In genomic region chr18:44859751-44860458, GRCh38 we compare ENCODE assay signal across 20 cellular contexts.
DNase-seq lines count a peak whose midpoint lies in the region; ATAC-seq and TF ChIP-seq lines count a peak whose summit lies in the region.
"Had no signal": no experiment of that assay in that cellular context is flagged by ENCODE, and none has a peak within 500 bp of the region (broad histone marks: within the 10 kb centered on the region; RNA-seq: fewer than 3 reads in every experiment).

No MANE protein-coding gene starts in this region.

- no peaks in the 10 kb centered on the region for H3K9me2 ChIP-seq in MM.1S (replicated peaks; ENCODE audit: insufficient read depth, low read length)

- H3F3A ChIP-seq in MM.1S (ENCODE audit: insufficient read depth, low read length), result no peaks in the 10 kb centered on the region

- H3K36me3 Mint-ChIP-seq in activated T-helper 2 cell treated with anti-CD3 and anti-CD28 coated beads, Interferon-gamma antibody, Interleukin-2, Interleukin-4, amounts not matched to agents 10 μg/mL and 5 μg/mL and 100 μg/mL, durations not matched to agents 14 hours and 24 hours and 36 hours (ENCODE audit: low read depth), result no peaks in the 10 kb centered on the region

- peak; percentile 61 for ATAC-seq in omental fat pad (ENCODE audit: low FRiP score)
- ATAC-seq: HepG2, PC-3 had no signal

- no peak overlapping the region for H3K4me3 Mint-ChIP-seq in activated T-helper 2 cell treated with anti-CD3 and anti-CD28 coated beads, Interferon-gamma antibody, Interleukin-2, Interleukin-4, amounts not matched to agents 10 μg/mL and 5 μg/mL and 100 μg/mL, durations not matched to agents 14 hours and 24 hours and 36 hours (ENCODE audit: low read depth)
- H3K4me3 Mint-ChIP-seq: B cell had no signal

- TF ChIP-seq CTCF in omental fat pad (IDR thresholded peaks at IDR 0.05), result no peak
- TF ChIP-seq CTCF in MM.1S (IDR thresholded peaks at IDR 0.05; ENCODE audit: low read length), result no peak

- H3K4me3 ChIP-seq in MM.1S (ENCODE audit: low read length), result no peak overlapping the region

- peaks cover 12% of the 10 kb centered on the region for H3K27me3 Mint-ChIP-seq in activated T-helper 2 cell treated with anti-CD3 and anti-CD28 coated beads, Interferon-gamma antibody, Interleukin-2, Interleukin-4, amounts not matched to agents 10 μg/mL and 5 μg/mL and 100 μg/mL, durations not matched to agents 14 hours and 24 hours and 36 hours (ENCODE audit: low read depth)
- H3K27me3 Mint-ChIP-seq: B cell had no signal

- H3K36me3 ChIP-seq in MM.1S (replicated peaks; ENCODE audit: insufficient read depth, low read length), result no peaks in the 10 kb centered on the region

- intact Hi-C loops in activated T-helper 2 cell treated with anti-CD3 and anti-CD28 coated beads, Interferon-gamma antibody, Interleukin-2, Interleukin-4, amounts not matched to agents 10 μg/mL and 5 μg/mL and 100 μg/mL, durations not matched to agents 14 hours and 24 hours and 36 hours (cut with micrococcal nuclease), result no loop called here

- H3K9me3 ChIP-seq in MM.1S (replicated peaks; ENCODE audit: insufficient read depth, low read length), result no peaks in the 10 kb centered on the region

- H3K4me1 ChIP-seq in MM.1S (ENCODE audit: low read length), result peaks cover 6% of the 10 kb centered on the region; the same call in 1 of the 2 replicates

- DNase-seq in COR-L47 (lab: John Stamatoyannopoulos, UW), result peak; percentile 7
- peak; percentile 22 to 67 for DNase-seq in NCI-H446 (lab: John Stamatoyannopoulos, UW)
- DNase-seq in cerebellar cortex (ENCODE audit: low spot score), result peak; percentile 58
- no peak for DNase-seq in omental fat pad (ENCODE audit: low spot score)
- no peak for DNase-seq in NCI-H2107 (lab: John Stamatoyannopoulos, UW)
- no peak for DNase-seq in MM.1S
- DNase-seq in activated T-helper 2 cell treated with anti-CD3 and anti-CD28 coated beads, Interferon-gamma antibody, Interleukin-2, Interleukin-4, amounts not matched to agents 10 μg/mL and 5 μg/mL and 100 μg/mL, durations not matched to agents 14 hours and 24 hours and 36 hours (ENCODE audit: low spot score), result no peak
- DNase-seq in HPDE6-E6E7 (ENCODE audit: extremely low spot score), result no peak
- DNase-seq: 8988T, DMS 273 treated with DMSO at 0.1 percent for 48 hours, DND-41, GOT3, NCI-H2081, NCI-H510A, NCI-H748 treated with DMSO at 0.1 percent for 48 hours, RPMI8226 had no signal

- no peak overlapping the region for H2AFZ ChIP-seq in MM.1S (ENCODE audit: low read length)

- H3K27me3 ChIP-seq in MM.1S (replicated peaks; ENCODE audit: insufficient read depth, low read length), result no peaks in the 10 kb centered on the region

- no peaks in the 10 kb centered on the region for H4K20me1 ChIP-seq in MM.1S (ENCODE audit: insufficient read depth, low read length)

- H3K79me2 ChIP-seq in MM.1S (ENCODE audit: low read length), result peaks cover 91% of the 10 kb centered on the region

- no peak overlapping the region for H3K9ac ChIP-seq in MM.1S (ENCODE audit: low read length)
- H3K9ac ChIP-seq: KMS-11 had no signal

- H3K4me2 ChIP-seq in MM.1S (ENCODE audit: low read depth, low read length), result no peak overlapping the region
- H3K4me2 ChIP-seq: KMS-11 had no signal

- H3K4me1 Mint-ChIP-seq in activated T-helper 2 cell treated with anti-CD3 and anti-CD28 coated beads, Interferon-gamma antibody, Interleukin-2, Interleukin-4, amounts not matched to agents 10 μg/mL and 5 μg/mL and 100 μg/mL, durations not matched to agents 14 hours and 24 hours and 36 hours (ENCODE audit: low read depth), result peaks cover 9% of the 10 kb centered on the region

- H3K27ac ChIP-seq in MM.1S (ENCODE audit: low read length), result no peak overlapping the region
- H3K27ac ChIP-seq: KMS-11 had no signal

- no peak overlapping the region for H3K27ac Mint-ChIP-seq in activated T-helper 2 cell treated with anti-CD3 and anti-CD28 coated beads, Interferon-gamma antibody, Interleukin-2, Interleukin-4, amounts not matched to agents 10 μg/mL and 5 μg/mL and 100 μg/mL, durations not matched to agents 14 hours and 24 hours and 36 hours

- no peaks in the 10 kb centered on the region for H3K9me3 Mint-ChIP-seq in activated T-helper 2 cell treated with anti-CD3 and anti-CD28 coated beads, Interferon-gamma antibody, Interleukin-2, Interleukin-4, amounts not matched to agents 10 μg/mL and 5 μg/mL and 100 μg/mL, durations not matched to agents 14 hours and 24 hours and 36 hours

Comparison
In these comparisons a context has a peak if more than half of its experiments do, and no peak if none do; other contexts are left out.
1. DNase-seq: peak in COR-L47 (single experiment), NCI-H446 (2 of 2) and cerebellar cortex (single experiment); none in omental fat pad (single experiment), NCI-H2107 (single experiment), MM.1S (single experiment), activated T-helper 2 cell treated with anti-CD3 and anti-CD28 coated beads, Interferon-gamma antibody, Interleukin-2, Interleukin-4, amounts not matched to agents 10 μg/mL and 5 μg/mL and 100 μg/mL, durations not matched to agents 14 hours and 24 hours and 36 hours (single experiment) and HPDE6-E6E7 (single experiment).